8 cellular contexts compared by ENCODE assay signal in the genomic region with DNA sequence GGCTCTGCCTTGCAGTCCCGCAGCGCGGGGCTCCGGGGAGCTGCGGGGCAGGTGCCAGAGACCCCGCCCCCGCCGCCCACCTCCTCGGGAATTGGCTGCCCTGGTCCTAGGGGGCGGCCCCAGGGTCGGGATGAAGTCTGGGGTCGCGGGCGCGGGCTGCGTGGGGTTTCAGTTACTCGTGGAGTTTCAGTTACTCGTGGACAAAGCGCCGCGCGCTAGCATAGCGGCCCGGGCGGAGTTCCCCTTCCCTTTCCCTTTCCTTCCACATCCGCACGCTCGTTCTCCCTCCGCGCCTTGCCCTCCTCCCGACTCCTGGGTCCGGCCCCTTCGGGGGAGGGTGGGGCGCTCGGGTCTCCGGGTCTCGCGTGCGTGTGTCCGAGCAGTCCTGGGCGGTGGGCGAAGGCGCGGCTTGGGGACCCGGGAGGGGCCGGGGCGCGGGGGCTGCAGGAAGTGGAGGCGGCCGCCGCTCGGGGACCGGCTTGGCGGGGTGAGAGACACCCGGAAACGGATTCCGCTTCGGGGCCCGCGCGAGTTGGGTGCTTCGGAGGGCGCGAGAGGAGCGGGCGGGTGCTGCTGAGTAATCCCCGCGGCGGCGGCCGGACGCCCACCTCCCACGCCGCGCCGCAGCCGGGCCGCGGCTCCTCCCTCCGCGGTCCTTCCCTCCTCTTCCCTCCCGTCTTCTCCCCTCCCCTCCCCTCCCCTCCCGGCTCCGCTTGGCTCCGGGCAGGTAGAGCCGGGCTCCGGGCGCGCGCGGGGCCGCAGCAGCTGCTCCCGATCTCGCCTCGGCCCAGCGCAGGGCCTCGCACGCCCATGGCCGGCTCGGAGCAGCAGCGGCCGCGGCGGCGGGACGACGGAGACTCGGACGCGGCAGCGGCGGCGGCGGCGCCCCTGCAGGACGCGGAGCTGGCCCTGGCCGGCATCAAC. TPM values are rescaled to one million over a fixed set of nuclear protein-coding genes. Genes with fewer than 3 reads are reported as not detected.
A peak's percentile ranks its signal among the peaks of the same experiment; 100 is the strongest.
DNase-seq lines count a peak whose midpoint lies in the region; ATAC-seq and TF ChIP-seq lines count a peak whose summit lies in the region.

A gene (plus strand): TSS at position 693 of the 924 bp plus-strand sequence. CDS start 118 bp downstream, at position 811.

- no peak within 1 kb of the TSS for H4K8ac ChIP-seq in neuronal stem cell (ENCODE audit: low read depth, low read length)

- TF ChIP-seq CTCF in BJ (IDR thresholded peaks at IDR 0.05; ENCODE audit: insufficient read depth, low read depth, low read length) (no peak), foreskin fibroblast (IDR thresholded peaks at IDR 0.05; ENCODE audit: low read depth, low read length) (no peak)

- no peak within 1 kb of the TSS for H2BK120ac ChIP-seq in neuronal stem cell (ENCODE audit: low read depth, low read length)

- H3K4me1 ChIP-seq in neuronal stem cell (ENCODE audit: control insufficient read depth in 2 of 2, insufficient read depth in 1 of 2, low read depth in 1 of 2, low read length in 2 of 2), result peaks cover 4 to 7% of the 10 kb centered on the region in 2 donors

- H3K79me1 ChIP-seq in neuronal stem cell (ENCODE audit: low read depth, low read length), result peaks cover 5% of the 10 kb centered on the region

- H4K91ac ChIP-seq in neuronal stem cell (ENCODE audit: low read depth, low read length, poor library complexity), result peak within 1 kb of the TSS; percentile 90

- peak within 1 kb of the TSS; percentile 99 for H3K18ac ChIP-seq in neuronal stem cell (ENCODE audit: low read length)

- peak within 1 kb of the TSS; percentile 51 for H3K23ac ChIP-seq in neuronal stem cell (ENCODE audit: low read depth, low read length, poor library complexity)

- H3K36me3 ChIP-seq in BJ (ENCODE audit: control insufficient read depth, insufficient read depth, low read length) (peaks cover 2% of the 10 kb centered on the region), neuronal stem cell (replicated peaks in 1 of 2; ENCODE audit: control insufficient read depth in 2 of 2, insufficient read depth in 2 of 2, low read length in 2 of 2) (no peaks in the 10 kb centered on the region)

- peak within 1 kb of the TSS; percentile 98 for H2AFZ ChIP-seq in neuronal stem cell (ENCODE audit: low read length)

- peak; percentile 32 for ATAC-seq in GM19324 (IDR thresholded peaks at IDR 0.05; ENCODE audit: low FRiP score, unreplicated experiment)

- no peak for DNase-seq in BJ (ENCODE audit: low read depth)
- peak; percentile 40 for DNase-seq in HPDE6-E6E7 (ENCODE audit: extremely low spot score)
- DNase-seq in SHP77 (lab: John Stamatoyannopoulos, UW), result peak; percentile 71 to 76
- DNase-seq in activated effector memory CD4-positive, alpha-beta T cell treated with Interleukin-2 at 50 U/mL for 16 hours, result peak; percentile 75
- peak; percentile 82 to 93 for DNase-seq in foreskin fibroblast
- DNase-seq in neuronal stem cell (ENCODE audit: low spot score), result peak; percentile 50
- peak in 25 of 49 donors; percentile 5 to 81 (median 38) for DNase-seq in substantia nigra (lab: John Stamatoyannopoulos, UW)

- peak within 1 kb of the TSS; percentile 94 for H3K4me3 ChIP-seq in BJ (ENCODE audit: low read depth, low read length)
- peak within 1 kb of the TSS; percentile 69 to 72 for H3K4me3 ChIP-seq in foreskin fibroblast (ENCODE audit: low read depth in 1 of 2, low read length in 2 of 2)
- H3K4me3 ChIP-seq in neuronal stem cell (ENCODE audit: low read length in 2 of 2), result peak within 1 kb of the TSS; percentile 80 to 98

- peak within 1 kb of the TSS; percentile 82 for H3K4me2 ChIP-seq in neuronal stem cell (ENCODE audit: insufficient read depth, low read length, poor library complexity, severe bottlenecking)

- H3K14ac ChIP-seq in neuronal stem cell (ENCODE audit: low read length), result peak within 1 kb of the TSS; percentile 28

- H2AK5ac ChIP-seq in neuronal stem cell (ENCODE audit: low read depth, low read length), result peak within 1 kb of the TSS; percentile 50

- peak within 1 kb of the TSS; percentile 99 for H3K9ac ChIP-seq in neuronal stem cell (ENCODE audit: low read depth, low read length, poor library complexity)

- CTCF ChIA-PET in BJ (lab: Yijun Ruan, JAX), result interaction anchor here (0.6 to 1.3 kb wide), 2 partner anchors 9 to 524 kb away, joined by 3 read pairs; no protein-coding TSS in a partner anchor

- H3K27ac ChIP-seq in neuronal stem cell (replicated peaks; ENCODE audit: low read length), result no peak within 1 kb of the TSS
- no peak within 1 kb of the TSS for H3K27ac ChIP-seq in substantia nigra (ENCODE audit: low read depth, low read length, poor library complexity, severe bottlenecking)

- peak within 1 kb of the TSS; percentile 50 for H2BK15ac ChIP-seq in neuronal stem cell (ENCODE audit: low read length)

- peaks cover 4% of the 10 kb centered on the region for H3K27me3 ChIP-seq in BJ (ENCODE audit: control insufficient read depth, insufficient read depth, low read length)
- peaks cover 0 to 44% (median 0%) of the 10 kb centered on the region in 3 experiments for H3K27me3 ChIP-seq in neuronal stem cell (ENCODE audit: control insufficient read depth in 3 of 3, insufficient read depth in 3 of 3, low read depth in 1 of 3, low read length in 3 of 3)

- POLR2A ChIA-PET in BJ (lab: Charles Lee), result no interaction called here

- no CpG with 5 or more reads among the region's 118 CpGs for WGBS in neuronal stem cell (ENCODE audit: extremely low coverage in 2 of 2, insufficient read length in 2 of 2, insufficient replicate concordance in 1 of 2), 2 donors

- H3K4ac ChIP-seq in neuronal stem cell (ENCODE audit: low read length), result peak within 1 kb of the TSS; percentile 58

- peak within 1 kb of the TSS; percentile 89 for H2BK5ac ChIP-seq in neuronal stem cell (ENCODE audit: low read length)

- no peak within 1 kb of the TSS for H2BK12ac ChIP-seq in neuronal stem cell (ENCODE audit: low read length)

- H3K9me3 ChIP-seq in neuronal stem cell (replicated peaks in 1 of 2; ENCODE audit: control insufficient read depth in 2 of 2, insufficient read depth in 1 of 2, low read depth in 1 of 2, low read length in 2 of 2), result no peaks in the 10 kb centered on the region

RNA-seq across cellular contexts. Expression of the gene that starts here (rescaled TPM):
- polyA plus RNA-seq in BJ (2011; rRNA removed), result 37.9 and 53.9 TPM in 2 replicates
- 65.3 and 69.9 TPM in 2 replicates for polyA minus RNA-seq in BJ (2011; rRNA and poly(A)+ RNA removed)
- polyA plus RNA-seq in neuronal stem cell (2013, experiment 1 of 2), result 16.7 TPM
- 16.5 TPM for polyA plus RNA-seq in neuronal stem cell (2013, experiment 2 of 2)
